ENCODE assay signal across 8 cellular contexts in the genomic region with DNA sequence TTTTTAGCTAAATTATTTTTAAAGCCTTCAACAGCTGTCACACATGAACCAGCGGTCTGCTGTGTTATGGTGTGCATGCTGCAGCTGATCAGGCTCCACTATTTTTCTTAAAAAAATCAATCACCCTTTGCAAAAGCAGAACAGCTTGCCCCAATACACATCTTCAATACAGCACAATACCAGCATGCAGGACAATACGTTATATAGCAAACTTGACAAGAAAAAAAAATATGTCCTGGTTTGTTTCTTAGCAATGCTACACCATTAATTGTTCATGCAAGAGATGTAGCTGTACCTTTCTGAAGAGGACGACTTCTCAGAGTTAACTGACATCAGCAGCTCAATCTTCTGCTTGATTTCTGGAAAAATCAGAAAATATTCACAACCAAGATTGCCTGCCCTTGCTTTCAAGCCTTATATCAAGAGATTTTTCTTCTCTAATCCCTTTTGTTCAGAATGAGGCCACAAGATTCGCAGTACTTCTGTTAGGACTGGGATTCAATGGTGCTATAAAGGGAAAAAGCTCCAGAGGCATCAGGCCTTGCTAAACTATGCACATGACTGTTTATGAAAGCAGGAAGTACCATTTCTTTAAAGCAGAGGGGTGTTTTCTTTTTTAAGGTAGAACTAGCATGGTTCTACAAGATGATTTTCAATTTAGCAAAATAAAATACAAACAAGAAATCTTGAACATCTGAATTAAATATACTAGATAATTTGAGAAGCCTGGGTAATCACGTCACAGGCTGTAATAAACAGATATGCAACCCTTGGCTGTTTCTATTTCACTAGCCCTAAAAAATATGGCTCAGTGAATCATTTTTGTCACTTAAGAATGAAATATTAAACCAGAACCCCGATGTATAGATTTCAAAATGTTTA.
DNase-seq lines count a peak whose midpoint lies in the region; ATAC-seq, FAIRE-seq and TF ChIP-seq lines count a peak whose summit lies in the region.

No MANE protein-coding gene starts in this region.

- intact Hi-C loops in GM12878 (cut with micrococcal nuclease; ENCODE audit: unreplicated experiment): loop anchor here (5.0 kb wide), 1 partner anchor 34 kb away; no protein-coding TSS in a partner anchor

- H3K36me3 ChIP-seq in BJ (ENCODE audit: control insufficient read depth, insufficient read depth, low read length) (no peaks in the 10 kb centered on the region), GM12878 (ENCODE audit: control insufficient read depth in 2 of 2, insufficient read depth in 2 of 2, low read length in 1 of 2) (no peaks in the 10 kb centered on the region), iPS-18a (ENCODE audit: control insufficient read depth, low read depth, low read length) (no peaks in the 10 kb centered on the region), skeletal muscle tissue (ENCODE audit: control insufficient read depth in 3 of 3, insufficient read depth in 3 of 3, low read length in 3 of 3) (no peaks in the 10 kb centered on the region)

- FAIRE-seq in GM12878 (lab: Jason Lieb, UNC): peak; percentile 74

- peak overlapping the region; percentile 86 for H2AFZ ChIP-seq in GM12878 (ENCODE audit: control insufficient read depth, low read depth, low read length)

- H3K27ac ChIP-seq in GM12878 (ENCODE audit: control insufficient read depth, insufficient read depth): peak overlapping the region; percentile 79
- H3K27ac ChIP-seq in iPS-18a (ENCODE audit: low read length): peak overlapping the region; percentile 11
- peak overlapping the region; percentile 87 for H3K27ac ChIP-seq in skeletal muscle tissue (ENCODE audit: low read depth, low read length)

- POLR2A ChIA-PET in BJ (lab: Charles Lee) (interaction anchor here (0.5 kb wide), 1 partner anchor 22 kb away, joined by 4 read pairs; no protein-coding TSS in a partner anchor), GM12878 (lab: Charles Lee) (interaction anchor here (0.9 to 1.5 kb wide), 5 partner anchors 11 to 78 kb away, joined by 3 to 8 read pairs (median 4); no protein-coding TSS in a partner anchor)

- no peak for TF ChIP-seq POLR2A in GM12878 (IDR thresholded peaks at IDR 0.05; ENCODE audit: low read depth, low read length)

- no peak; a peak in 1 of 4 replicates for TF ChIP-seq EP300 in GM12878 (IDR thresholded peaks at IDR 0.05; ENCODE audit: borderline replicate concordance in 1 of 2, control insufficient read depth in 1 of 2, low read depth in 2 of 2, low read length in 2 of 2)

- peaks cover 6% of the 10 kb centered on the region; the same call in 1 of the 2 replicates for H3K4me1 ChIP-seq in GM12878 (ENCODE audit: control insufficient read depth, insufficient read depth, low read length)
- H3K4me1 ChIP-seq in iPS-18a (ENCODE audit: control insufficient read depth, low read depth, low read length): peaks cover 13% of the 10 kb centered on the region
- peaks cover 6 to 16% (median 7%) of the 10 kb centered on the region in 3 donors for H3K4me1 ChIP-seq in skeletal muscle tissue (ENCODE audit: control insufficient read depth in 3 of 3, insufficient read depth in 3 of 3, low read length in 3 of 3)

- DNase-seq in BJ (ENCODE audit: low read depth) (no peak), NCI-H524 treated with DMSO at 0.1 percent for 48 hours (lab: John Stamatoyannopoulos, UW) (peak; percentile 18), GM12878 (ENCODE audit: low read depth, low spot score) (no peak), amniotic stem cell (lab: John Stamatoyannopoulos, UW) (no peak)

- H3K27me3 ChIP-seq in BJ (ENCODE audit: control insufficient read depth, insufficient read depth, low read length): no peaks in the 10 kb centered on the region
- H3K27me3 ChIP-seq in GM12878 (replicated peaks in 1 of 2; ENCODE audit: control insufficient read depth in 2 of 2, insufficient read depth in 2 of 2, low read length in 1 of 2): no peaks in the 10 kb centered on the region
- H3K27me3 ChIP-seq in iPS-18a (ENCODE audit: control insufficient read depth, insufficient read depth, low read length): no peaks in the 10 kb centered on the region
- H3K27me3 ChIP-seq in skeletal muscle tissue (ENCODE audit: control insufficient read depth in 3 of 3, insufficient read depth in 3 of 3, low read length in 3 of 3): no peaks in the 10 kb centered on the region

- TF ChIP-seq CTCF in BJ (IDR thresholded peaks at IDR 0.05; ENCODE audit: insufficient read depth, low read depth, low read length) (no peak), GM12878 (IDR thresholded peaks at IDR 0.05 in 2 of 3, conservative IDR thresholded peaks at IDR 0.05 in 1 of 3; ENCODE audit: control insufficient read depth in 2 of 3, extremely low read depth in 1 of 3, insufficient read depth in 1 of 3, low read depth in 3 of 3, low read length in 3 of 3) (no peak)

- H3K4me3 ChIP-seq in BJ (ENCODE audit: low read depth, low read length) (peak overlapping the region; percentile 1; the same call in 1 of the 2 replicates), GM12878 (peak overlapping the region; percentile 66), iPS-18a (ENCODE audit: low read length) (no peak overlapping the region), skeletal muscle tissue (ENCODE audit: low read length in 3 of 3) (peak overlapping the region; percentile 70 to 83 (median 76))

- WGBS in GM12878 (ENCODE audit: insufficient coverage, insufficient replicate concordance, low lambda C conversion rate, missing lambda C conversion rate): 24% methylated on average over 6 of the region's 6 CpGs

- RAD21 ChIA-PET in GM12878 (lab: Charles Lee; ENCODE audit: unreplicated experiment): interaction anchor here (0.6 to 3.3 kb wide), 15 partner anchors 11 to 843 kb away, joined by 3 to 16 read pairs (median 4); partner anchors contain the start of genes RINT1 and SYPL1

- BruUV-seq in GM12878 (replicated peaks; lab: Mats Ljungman, UMichigan): TSS peak; percentile 80

- SMC1A ChIA-PET in GM12878 (lab: Charles Lee; ENCODE audit: uncharacterized antibody, unreplicated experiment): interaction anchor here (0.8 to 3.2 kb wide), 23 partner anchors 10 to 288 kb away, joined by 3 to 20 read pairs (median 5); no protein-coding TSS in a partner anchor

- no peak for TF ChIP-seq RAD21 in GM12878 (IDR thresholded peaks at IDR 0.05; ENCODE audit: insufficient read depth, low read depth, low read length)

- no peaks in the 10 kb centered on the region for H4K20me1 ChIP-seq in GM12878 (ENCODE audit: control insufficient read depth, insufficient read depth)

- in situ Hi-C loops in GM12878 (cut with MboI): no loop called here

- H3K4me2 ChIP-seq in GM12878 (ENCODE audit: control insufficient read depth, insufficient read depth): peak overlapping the region; percentile 95

- H3K9ac ChIP-seq in GM12878 (ENCODE audit: control insufficient read depth, insufficient read depth, low read length) (peak overlapping the region; percentile 68), iPS-18a (ENCODE audit: low read length) (no peak overlapping the region), skeletal muscle tissue (ENCODE audit: low read depth in 1 of 3, low read length in 3 of 3) (peak overlapping the region; percentile 74 to 90 (median 75))

- peaks cover 35% of the 10 kb centered on the region for H3K79me2 ChIP-seq in GM12878 (ENCODE audit: control insufficient read depth, insufficient read depth, low read length)

- ATAC-seq in GM18517 (IDR thresholded peaks at IDR 0.05; ENCODE audit: unreplicated experiment) (peak; percentile 54), HG03095 (IDR thresholded peaks at IDR 0.05; ENCODE audit: unreplicated experiment) (peak; percentile 71), GM12878 (peak; percentile 80)

- no peaks in the 10 kb centered on the region for H3K9me3 ChIP-seq in GM12878 (replicated peaks; ENCODE audit: control insufficient read depth, insufficient read depth, low read length)
- no peaks in the 10 kb centered on the region for H3K9me3 ChIP-seq in iPS-18a (ENCODE audit: control insufficient read depth, low read depth, low read length)
- H3K9me3 ChIP-seq in skeletal muscle tissue (ENCODE audit: control insufficient read depth in 3 of 3, low read length in 3 of 3): no peaks in the 10 kb centered on the region

- CTCF ChIA-PET in BJ (lab: Yijun Ruan, JAX): interaction anchor here (0.9 kb wide), 1 partner anchor 13 kb away, joined by 3 read pairs; no protein-coding TSS in a partner anchor
- CTCF ChIA-PET in GM12878 (lab: Yijun Ruan, JAX): interaction anchor here (0.9 to 2.4 kb wide), 6 partner anchors 10 to 285 kb away, joined by 3 to 10 read pairs (median 4); partner anchors contain the start of gene RINT1

TF ChIP-seq in GM12878, 131 proteins besides CTCF, POLR2A, EP300 and RAD21 (continues in another document):
- peak; percentile 77 for TF ChIP-seq RAD51 (IDR thresholded peaks at IDR 0.05)
- peak; percentile 14 to 44; a peak in 2 of 4 replicates for TF ChIP-seq IKZF2 (IDR thresholded peaks at IDR 0.05)
- peak; percentile 97 for TF ChIP-seq FOXK2 (IDR thresholded peaks at IDR 0.05)
- TF ChIP-seq CREB1 (IDR thresholded peaks at IDR 0.05; ENCODE audit: low read depth): no peak
- TF ChIP-seq TAF1 (IDR thresholded peaks at IDR 0.05; ENCODE audit: borderline replicate concordance, low read depth, low read length): peak; percentile 80; the same call in 1 of the 2 replicates
- TF ChIP-seq, protein P1, sequence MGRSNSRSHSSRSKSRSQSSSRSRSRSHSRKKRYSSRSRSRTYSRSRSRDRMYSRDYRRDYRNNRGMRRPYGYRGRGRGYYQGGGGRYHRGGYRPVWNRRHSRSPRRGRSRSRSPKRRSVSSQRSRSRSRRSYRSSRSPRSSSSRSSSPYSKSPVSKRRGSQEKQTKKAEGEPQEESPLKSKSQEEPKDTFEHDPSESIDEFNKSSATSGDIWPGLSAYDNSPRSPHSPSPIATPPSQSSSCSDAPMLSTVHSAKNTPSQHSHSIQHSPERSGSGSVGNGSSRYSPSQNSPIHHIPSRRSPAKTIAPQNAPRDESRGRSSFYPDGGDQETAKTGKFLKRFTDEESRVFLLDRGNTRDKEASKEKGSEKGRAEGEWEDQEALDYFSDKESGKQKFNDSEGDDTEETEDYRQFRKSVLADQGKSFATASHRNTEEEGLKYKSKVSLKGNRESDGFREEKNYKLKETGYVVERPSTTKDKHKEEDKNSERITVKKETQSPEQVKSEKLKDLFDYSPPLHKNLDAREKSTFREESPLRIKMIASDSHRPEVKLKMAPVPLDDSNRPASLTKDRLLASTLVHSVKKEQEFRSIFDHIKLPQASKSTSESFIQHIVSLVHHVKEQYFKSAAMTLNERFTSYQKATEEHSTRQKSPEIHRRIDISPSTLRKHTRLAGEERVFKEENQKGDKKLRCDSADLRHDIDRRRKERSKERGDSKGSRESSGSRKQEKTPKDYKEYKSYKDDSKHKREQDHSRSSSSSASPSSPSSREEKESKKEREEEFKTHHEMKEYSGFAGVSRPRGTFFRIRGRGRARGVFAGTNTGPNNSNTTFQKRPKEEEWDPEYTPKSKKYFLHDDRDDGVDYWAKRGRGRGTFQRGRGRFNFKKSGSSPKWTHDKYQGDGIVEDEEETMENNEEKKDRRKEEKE (IDR thresholded peaks at IDR 0.05): peak; percentile 93
- peak; percentile 99 for TF ChIP-seq ATF7 (IDR thresholded peaks at IDR 0.05; ENCODE audit: low read depth)
- peak; percentile 32; the same call in 1 of the 2 replicates for TF ChIP-seq MXI1 (IDR thresholded peaks at IDR 0.05; ENCODE audit: low read depth, low read length)
- peak; percentile 93 to 96 for TF ChIP-seq BHLHE40 (IDR thresholded peaks at IDR 0.05; ENCODE audit: borderline replicate concordance in 1 of 2, low read depth in 2 of 2, low read length in 1 of 2)

Comparison
In these comparisons a context has a peak if more than half of its experiments do, and no peak if none do; other contexts are left out.
1. H3K27ac ChIP-seq: peak in every context shown above with its lines; median percentile 87 in skeletal muscle tissue; 79 in GM12878; 11 in iPS-18a.